8 cellular contexts compared by ENCODE assay signal in the genomic region with DNA sequence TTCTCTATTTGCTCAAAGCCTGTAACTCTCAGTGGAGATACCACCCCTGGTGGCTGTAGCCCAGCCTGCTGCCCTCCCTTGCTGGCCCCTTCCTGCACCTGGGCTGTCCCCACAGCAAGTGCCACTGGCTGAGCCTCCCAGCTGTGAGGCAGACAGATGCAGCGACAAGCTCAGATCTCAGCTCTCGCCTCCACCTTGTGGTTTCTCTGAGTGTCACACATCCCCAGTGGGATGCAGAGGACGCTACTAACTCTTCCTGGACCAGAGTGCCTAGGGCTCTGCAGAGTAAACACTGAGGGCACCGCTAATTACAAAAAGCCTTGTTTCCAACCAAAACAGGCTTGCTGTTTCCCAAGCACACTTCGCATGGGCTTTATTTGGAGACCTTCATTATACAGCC. TPM values are rescaled to one million over a fixed set of nuclear protein-coding genes. Genes with fewer than 3 reads are reported as not detected.
DNase-seq lines count a peak whose midpoint lies in the region; ATAC-seq, FAIRE-seq and TF ChIP-seq lines count a peak whose summit lies in the region.

No MANE protein-coding gene starts in this region.

- peaks cover 0 to 6% of the 10 kb centered on the region in 2 experiments; a peak in 2 of 5 replicates for H3K27me3 ChIP-seq in HepG2 (ENCODE audit: control insufficient read depth in 1 of 2, insufficient read depth in 2 of 2, low read length in 2 of 2)

- WGBS in HepG2 (ENCODE audit: low lambda C conversion rate) = 0% methylated on average over 1 of the region's 5 CpGs

- TF ChIP-seq RAD21 in HepG2 (CRISPR knock-in tag; IDR thresholded peaks at IDR 0.05) = peak; percentile 72

- H3K36me3 Mint-ChIP-seq in activated CD8-positive, alpha-beta T cell treated with anti-CD3 and anti-CD28 coated beads for 36 hours (ENCODE audit: low read depth) = no peaks in the 10 kb centered on the region

- H3K27ac Mint-ChIP-seq in activated CD8-positive, alpha-beta T cell treated with anti-CD3 and anti-CD28 coated beads for 36 hours = no peak overlapping the region

- H3K27ac ChIP-seq in KOPT-K1 (ENCODE audit: low read depth, low read length, poor library complexity, severe bottlenecking) (peak overlapping the region; percentile 14), HepG2 (ENCODE audit: extremely low read length, insufficient read depth, low read length) (no peak overlapping the region)

- TF ChIP-seq EP300 in HepG2 (IDR thresholded peaks at IDR 0.05; ENCODE audit: low read depth in 2 of 2, low read length in 2 of 2) (no peak), HepG2 (CRISPR knock-in tag; IDR thresholded peaks at IDR 0.05; ENCODE audit: borderline replicate concordance) (no peak)

- intact Hi-C loops in activated CD8-positive, alpha-beta T cell treated with anti-CD3 and anti-CD28 coated beads for 36 hours (cut with micrococcal nuclease) = no loop called here
- intact Hi-C loops in HepG2 (cut with micrococcal nuclease; ENCODE audit: unreplicated experiment) = no loop called here

- BruUV-seq in HepG2 (replicated peaks; lab: Mats Ljungman, UMichigan) = no TSS peak

- no peaks in the 10 kb centered on the region for H4K20me1 ChIP-seq in HepG2 (ENCODE audit: insufficient read depth, low read length)

- H3K4me1 Mint-ChIP-seq in activated CD8-positive, alpha-beta T cell treated with anti-CD3 and anti-CD28 coated beads for 36 hours (ENCODE audit: low read depth) = peaks cover 9% of the 10 kb centered on the region

- DNase-seq in GM12864 (ENCODE audit: low read depth) (no peak), HepG2 (ENCODE audit: low spot score) (peak; percentile 57), kidney tubule cell (ENCODE audit: low spot score) (no peak), NOMO-1 treated with DMSO at 0.1 percent for 48 hours (lab: John Stamatoyannopoulos, UW; ENCODE audit: unreplicated experiment) (no peak)
- peak; percentile 64 for DNase-seq in activated CD8-positive, alpha-beta T cell treated with anti-CD3 and anti-CD28 coated beads for 36 hours

- peak; percentile 70 for FAIRE-seq in HepG2 (lab: Jason Lieb, UNC)

- peak; percentile 68 for TF ChIP-seq CTCF in GM12864 (IDR thresholded peaks at IDR 0.05; ENCODE audit: low read depth, low read length, missing control alignments)
- peak; percentile 50 for TF ChIP-seq CTCF in activated CD8-positive, alpha-beta T cell treated with anti-CD3 and anti-CD28 coated beads for 36 hours (IDR thresholded peaks at IDR 0.05)
- TF ChIP-seq CTCF in HepG2 (CRISPR knock-in tag; IDR thresholded peaks at IDR 0.05) = peak; percentile 82

- H3K79me2 ChIP-seq in HepG2 (ENCODE audit: insufficient read depth, low read length) = no peaks in the 10 kb centered on the region

- H3K4me2 ChIP-seq in HepG2 (ENCODE audit: low read depth, low read length) = no peak overlapping the region

- CTCF ChIA-PET in activated CD8-positive, alpha-beta T cell treated with anti-CD3 and anti-CD28 coated beads for 36 hours (lab: Charles Lee) = interaction anchor here (0.6 to 1.3 kb wide), 7 partner anchors 9 to 163 kb away, joined by 3 to 6 read pairs (median 3); a partner anchor contains a TSS
- CTCF ChIA-PET in HepG2 (lab: Yijun Ruan, JAX; ENCODE audit: low intra/inter-chr PET ratio, low total read pairs) = interaction anchor here (2.3 kb wide), 1 partner anchor 13 kb away, joined by 15 read pairs; no protein-coding TSS in a partner anchor

- no peak overlapping the region for H2AFZ ChIP-seq in HepG2 (ENCODE audit: low read length)

- H3K27me3 Mint-ChIP-seq in activated CD8-positive, alpha-beta T cell treated with anti-CD3 and anti-CD28 coated beads for 36 hours = no peaks in the 10 kb centered on the region

- POLR2A ChIA-PET in activated CD8-positive, alpha-beta T cell treated with anti-CD3 and anti-CD28 coated beads for 36 hours (lab: Charles Lee) = no interaction called here
- POLR2A ChIA-PET in HepG2 (lab: Yijun Ruan, JAX) = no interaction called here

- H3K9me3 ChIP-seq in KOPT-K1 (ENCODE audit: insufficient read depth, low read length, poor library complexity, severe bottlenecking) = no peaks in the 10 kb centered on the region
- no peaks in the 10 kb centered on the region for H3K9me3 ChIP-seq in HepG2 (ENCODE audit: low read length)

- H3K4me3 Mint-ChIP-seq in activated CD8-positive, alpha-beta T cell treated with anti-CD3 and anti-CD28 coated beads for 36 hours = no peak overlapping the region

- H3K36me3 ChIP-seq in KOPT-K1 (ENCODE audit: insufficient read depth, low read length) = no peaks in the 10 kb centered on the region
- H3K36me3 ChIP-seq in HepG2 (replicated peaks in 1 of 2; ENCODE audit: control insufficient read depth in 1 of 2, insufficient read depth in 2 of 2, low read length in 2 of 2) = no peaks in the 10 kb centered on the region

- peak; percentile 98 for ATAC-seq in activated CD8-positive, alpha-beta T cell treated with anti-CD3 and anti-CD28 coated beads for 36 hours
- ATAC-seq in HepG2 = peak; percentile 97
- no peak for ATAC-seq in HG03457 (IDR thresholded peaks at IDR 0.05; ENCODE audit: unreplicated experiment)
- ATAC-seq in HG02973 (IDR thresholded peaks at IDR 0.05; ENCODE audit: unreplicated experiment) = no peak

- in situ Hi-C loops in HepG2 (cut with HindIII; ENCODE audit: extremely low pct_ligation_motif_present, low pct_unique_long_range_greater_than_20kb) = no loop called here

- TF ChIP-seq POLR2A in HepG2 (IDR thresholded peaks at IDR 0.05; ENCODE audit: insufficient read depth in 1 of 2, low read depth in 2 of 2, low read length in 2 of 2) = no peak

- H3K9me3 Mint-ChIP-seq in activated CD8-positive, alpha-beta T cell treated with anti-CD3 and anti-CD28 coated beads for 36 hours = no peaks in the 10 kb centered on the region

- H3K9ac ChIP-seq in HepG2 (ENCODE audit: insufficient read depth, low read depth, low read length) = no peak overlapping the region

- H3K4me1 ChIP-seq in HepG2 (ENCODE audit: insufficient read depth, low read length) = peaks cover 4% of the 10 kb centered on the region; the same call in 1 of the 2 replicates

- H3K4me3 ChIP-seq in GM12864 (ENCODE audit: low read depth, low read length) (no peak overlapping the region), HepG2 (replicated peaks in 1 of 3; ENCODE audit: insufficient read depth in 1 of 3, low read depth in 2 of 3, low read length in 3 of 3) (no peak overlapping the region)

TF ChIP-seq in HepG2, 621 proteins besides CTCF, POLR2A, EP300 and RAD21 (continues in another document):
- TF ChIP-seq, protein P1, sequence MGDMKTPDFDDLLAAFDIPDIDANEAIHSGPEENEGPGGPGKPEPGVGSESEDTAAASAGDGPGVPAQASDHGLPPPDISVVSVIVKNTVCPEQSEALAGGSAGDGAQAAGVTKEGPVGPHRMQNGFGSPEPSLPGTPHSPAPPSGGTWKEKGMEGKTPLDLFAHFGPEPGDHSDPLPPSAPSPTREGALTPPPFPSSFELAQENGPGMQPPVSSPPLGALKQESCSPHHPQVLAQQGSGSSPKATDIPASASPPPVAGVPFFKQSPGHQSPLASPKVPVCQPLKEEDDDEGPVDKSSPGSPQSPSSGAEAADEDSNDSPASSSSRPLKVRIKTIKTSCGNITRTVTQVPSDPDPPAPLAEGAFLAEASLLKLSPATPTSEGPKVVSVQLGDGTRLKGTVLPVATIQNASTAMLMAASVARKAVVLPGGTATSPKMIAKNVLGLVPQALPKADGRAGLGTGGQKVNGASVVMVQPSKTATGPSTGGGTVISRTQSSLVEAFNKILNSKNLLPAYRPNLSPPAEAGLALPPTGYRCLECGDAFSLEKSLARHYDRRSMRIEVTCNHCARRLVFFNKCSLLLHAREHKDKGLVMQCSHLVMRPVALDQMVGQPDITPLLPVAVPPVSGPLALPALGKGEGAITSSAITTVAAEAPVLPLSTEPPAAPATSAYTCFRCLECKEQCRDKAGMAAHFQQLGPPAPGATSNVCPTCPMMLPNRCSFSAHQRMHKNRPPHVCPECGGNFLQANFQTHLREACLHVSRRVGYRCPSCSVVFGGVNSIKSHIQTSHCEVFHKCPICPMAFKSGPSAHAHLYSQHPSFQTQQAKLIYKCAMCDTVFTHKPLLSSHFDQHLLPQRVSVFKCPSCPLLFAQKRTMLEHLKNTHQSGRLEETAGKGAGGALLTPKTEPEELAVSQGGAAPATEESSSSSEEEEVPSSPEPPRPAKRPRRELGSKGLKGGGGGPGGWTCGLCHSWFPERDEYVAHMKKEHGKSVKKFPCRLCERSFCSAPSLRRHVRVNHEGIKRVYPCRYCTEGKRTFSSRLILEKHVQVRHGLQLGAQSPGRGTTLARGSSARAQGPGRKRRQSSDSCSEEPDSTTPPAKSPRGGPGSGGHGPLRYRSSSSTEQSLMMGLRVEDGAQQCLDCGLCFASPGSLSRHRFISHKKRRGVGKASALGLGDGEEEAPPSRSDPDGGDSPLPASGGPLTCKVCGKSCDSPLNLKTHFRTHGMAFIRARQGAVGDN (CRISPR knock-in tag; IDR thresholded peaks at IDR 0.05) = 0 out of 2 replicates have a peak, but pooled peaks have one; percentile 14
- TF ChIP-seq HOXA3 (CRISPR knock-in tag; IDR thresholded peaks at IDR 0.05) (0 out of 2 replicates have a peak, but pooled peaks have one; percentile 33), AKAP8 (CRISPR knock-in tag; IDR thresholded peaks at IDR 0.05) (no peak), STAG1 (CRISPR knock-in tag; IDR thresholded peaks at IDR 0.05) (peak; percentile 74)

RNA-seq across cellular contexts. Expression of a gene that starts 8.9 kb away (rescaled TPM):
- 1 to 10 TPM in 1 of 2 experiments, under 1 TPM in 1; 0.99 to 1.2 TPM for total RNA-seq in activated CD8-positive, alpha-beta T cell treated with anti-CD3 and anti-CD28 coated beads for 36 hours
- 0.21 and 0.33 TPM in 2 replicates for total RNA-seq in HepG2 (2016; rRNA removed; fragmentation: Illumina TruSeq; extraction: Trizol)
- 0.97 and 1.2 TPM in 2 replicates for total RNA-seq in HepG2 (2016; cell fraction: cytosol; rRNA removed; fragmentation: Illumina TruSeq; extraction: Trizol; ENCODE audit: low read depth)
- total RNA-seq in HepG2 (2016; cell fraction: insoluble cytoplasmic fraction; rRNA removed; fragmentation: Illumina TruSeq; extraction: Trizol) = 0.16 and 0.22 TPM in 2 replicates
- 0.77 and 1.3 TPM in 2 replicates for total RNA-seq in HepG2 (2016; cell fraction: membrane; rRNA removed; fragmentation: Illumina TruSeq; extraction: Trizol)
- 0.12 and 0.13 TPM in 2 replicates for total RNA-seq in HepG2 (2016; cell fraction: nucleus; rRNA removed; fragmentation: Illumina TruSeq; extraction: Trizol)
- polyA plus RNA-seq in HepG2 (2011; rRNA removed) = 1.9 and 2.5 TPM in 2 replicates
- 0.96 and 1.0 TPM in 2 replicates for polyA plus RNA-seq in HepG2 (2011; cell fraction: cytosol; rRNA removed)
- polyA plus RNA-seq in HepG2 (2011; cell fraction: nucleus; rRNA removed) = 1.5 and 1.6 TPM in 2 replicates
- 0.58 and 1.1 TPM in 2 replicates for polyA plus RNA-seq in HepG2 (2012)
- polyA plus RNA-seq in HepG2 (2016; cell fraction: cytosol; fragmentation: Illumina TruSeq; extraction: Trizol; ENCODE audit: low read depth) = 0.79 and 1.7 TPM in 2 replicates
- polyA plus RNA-seq in HepG2 (2016; cell fraction: insoluble cytoplasmic fraction; fragmentation: Illumina TruSeq; extraction: Trizol; ENCODE audit: low read depth) = 0.34 and 0.50 TPM in 2 replicates
- 1.0 and 1.3 TPM in 2 replicates for polyA plus RNA-seq in HepG2 (2016; cell fraction: membrane; fragmentation: Illumina TruSeq; extraction: Trizol; ENCODE audit: low read depth)
- polyA plus RNA-seq in HepG2 (2016; cell fraction: nucleus; fragmentation: Illumina TruSeq; extraction: Trizol; ENCODE audit: insufficient read depth, low read depth) = 0.42 and 0.67 TPM in 2 replicates
- 0.72 and 0.86 TPM in 2 replicates for polyA minus RNA-seq in HepG2 (2011; rRNA and poly(A)+ RNA removed; ENCODE audit: low replicate concordance)
- 0.69 and 0.70 TPM in 2 replicates for polyA minus RNA-seq in HepG2 (2011; cell fraction: cytosol; rRNA and poly(A)+ RNA removed)
- 0.77 and 1.6 TPM in 2 replicates for polyA minus RNA-seq in HepG2 (2011; cell fraction: nucleus; rRNA and poly(A)+ RNA removed)

Comparison
In these comparisons a context has a peak if more than half of its experiments do, and no peak if none do; other contexts are left out.
1. DNase-seq: peak in activated CD8-positive, alpha-beta T cell treated with anti-CD3 and anti-CD28 coated beads for 36 hours (single experiment) and HepG2 (single experiment); none in GM12864 (single experiment), kidney tubule cell (single experiment) and NOMO-1 treated with DMSO at 0.1 percent for 48 hours (single experiment).
2. ATAC-seq: peak in activated CD8-positive, alpha-beta T cell treated with anti-CD3 and anti-CD28 coated beads for 36 hours (single experiment) and HepG2 (single experiment); none in HG03457 (single experiment) and HG02973 (single experiment).
3. Peak in every context shown above with its lines, with median percentiles within 50 percentile points of each other: CTCF ChIP-seq.